In the genomic region with DNA sequence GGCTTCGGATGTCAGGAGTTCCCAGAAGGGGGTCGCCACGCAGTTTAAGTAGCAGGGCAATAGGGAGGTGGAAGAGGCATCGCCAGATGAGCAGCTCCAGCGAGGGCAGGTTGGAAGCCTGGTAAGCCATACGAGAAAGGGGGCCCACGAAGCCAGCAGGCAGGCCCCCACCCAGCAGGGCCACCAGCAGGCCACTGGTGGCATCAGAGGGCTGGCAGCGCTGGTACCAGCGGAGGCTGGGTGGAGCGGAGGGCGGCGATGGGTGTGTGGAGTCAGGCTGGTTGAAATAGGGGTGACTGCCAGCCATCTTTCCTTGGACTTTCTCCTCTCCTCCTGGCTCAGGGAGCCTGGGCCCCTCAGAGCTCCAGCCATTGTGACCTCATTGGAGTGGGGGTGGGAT, we compare ENCODE assay signal across 11 cellular contexts. TPM values are rescaled to one million over a fixed set of nuclear protein-coding genes. Genes with fewer than 3 reads are reported as not detected.
"Had no signal": no experiment of that assay in that cellular context is flagged by ENCODE, and none has a peak within 500 bp of the region (broad histone marks: within the 10 kb centered on the region; RNA-seq: fewer than 3 reads in every experiment).

A gene (minus strand): TSS at position 393 of the 400 bp plus-strand sequence. CDS start 86 bp downstream, at position 307.

RNA-seq across cellular contexts. Expression of the gene that starts here (rescaled TPM):
- total RNA-seq: activated CD8-positive, alpha-beta memory T cell treated with anti-CD3 and anti-CD28 coated beads, Interleukin-2, amount 10 ng/mL, durations not matched to agents 7 days and 5 days; activated T-cell treated with anti-CD3 and anti-CD28 coated beads, Interleukin-2, amount 50 U/mL, for 72 hours; activated T-helper 2 cell treated with anti-CD3 and anti-CD28 coated beads, Interferon-gamma antibody, Interleukin-2, Interleukin-4, amounts not matched to agents 10 μg/mL and 5 μg/mL and 100 μg/mL, durations not matched to agents 14 hours and 24 hours and 36 hours; bronchial epithelial cell; IMR-90; K562; MCF 10A; OCI-LY7; PC-9; Right ventricle myocardium inferior; SK-MEL-5 had no signal
- polyA plus RNA-seq: IMR-90, K562 had no signal
